In genomic region chr5:135060021-135060420, GRCh38 we compare ENCODE assay signal across 19 cellular contexts. TPM values are rescaled to one million over a fixed set of nuclear protein-coding genes. Genes with fewer than 3 reads are reported as not detected.
DNase-seq lines count a peak whose midpoint lies in the region; ATAC-seq, FAIRE-seq and TF ChIP-seq lines count a peak whose summit lies in the region.
"Had no signal": no experiment of that assay in that cellular context is flagged by ENCODE, and none has a peak within 500 bp of the region (broad histone marks: within the 10 kb centered on the region; RNA-seq: fewer than 3 reads in every experiment).

No MANE protein-coding gene starts in this region.

- H3K9me3 ChIP-seq in Karpas-422 (ENCODE audit: low read length) (no peaks in the 10 kb centered on the region), kidney (ENCODE audit: control insufficient read depth in 1 of 2, low read length in 2 of 2) (no peaks in the 10 kb centered on the region), sigmoid colon (no peaks in the 10 kb centered on the region)
- H3K9me3 ChIP-seq: BLaER1, Caco-2 had no signal

- H3K9me2 ChIP-seq in Karpas-422 (replicated peaks; ENCODE audit: insufficient read depth, low read length): no peaks in the 10 kb centered on the region

- intact Hi-C loops in kidney (cut with DNase I): no loop called here
- intact Hi-C loops in sigmoid colon (cut with DNase I): no loop called here

- TF ChIP-seq CTCF in kidney (IDR thresholded peaks at IDR 0.05; ENCODE audit: borderline replicate concordance, extremely low read depth, insufficient read depth) (no peak), sigmoid colon (IDR thresholded peaks at IDR 0.05) (no peak)

- no peak for TF ChIP-seq POLR2A in sigmoid colon (IDR thresholded peaks at IDR 0.05)

- no peak for TF ChIP-seq EP300 in sigmoid colon (IDR thresholded peaks at IDR 0.05)

- 74 to 76% methylated on average over 3 of the region's 3 CpGs for WGBS in sigmoid colon, 2 donors

- H3K36me3 ChIP-seq in Karpas-422 (ENCODE audit: insufficient read depth, low read length) (no peaks in the 10 kb centered on the region), kidney (ENCODE audit: control insufficient read depth in 1 of 2, insufficient read depth in 2 of 2, low read length in 2 of 2) (no peaks in the 10 kb centered on the region), sigmoid colon (no peaks in the 10 kb centered on the region)
- H3K36me3 ChIP-seq: BLaER1 had no signal

- H3K4me1 ChIP-seq in Karpas-422 (ENCODE audit: low read length) (peaks cover 100% of the 10 kb centered on the region), kidney (ENCODE audit: control insufficient read depth in 1 of 2, insufficient read depth in 1 of 2, low read depth in 1 of 2, low read length in 2 of 2) (no peaks in the 10 kb centered on the region), sigmoid colon (peaks cover 0 to 2% (median 0%) of the 10 kb centered on the region in 4 donors)
- H3K4me1 ChIP-seq: BLaER1, Caco-2 had no signal

- H3K9ac ChIP-seq in Karpas-422 (ENCODE audit: low read length): peak overlapping the region; percentile 63
- no peak overlapping the region for H3K9ac ChIP-seq in kidney (ENCODE audit: low read length in 2 of 2)
- H3K9ac ChIP-seq: BLaER1 had no signal

- H3K27ac ChIP-seq in Karpas-422 (ENCODE audit: low read length) (peak overlapping the region; percentile 99), kidney (ENCODE audit: low read depth in 2 of 2, low read length in 2 of 2) (no peak overlapping the region), sigmoid colon (no peak overlapping the region)
- H3K27ac ChIP-seq: BLaER1, C4-2B had no signal

- H3K27me3 ChIP-seq in Karpas-422 (ENCODE audit: low read length): no peaks in the 10 kb centered on the region
- no peaks in the 10 kb centered on the region for H3K27me3 ChIP-seq in sigmoid colon
- H3K27me3 ChIP-seq: BLaER1 had no signal

- no peak for FAIRE-seq in kidney (lab: Jason Lieb, UNC)
- FAIRE-seq: G401.6, GM12892, GM19239 had no signal

- no peaks in the 10 kb centered on the region for H4K20me1 ChIP-seq in Karpas-422 (ENCODE audit: insufficient read depth, low read depth, low read length)
- H4K20me1 ChIP-seq: BLaER1 had no signal

- H3K79me2 ChIP-seq in Karpas-422 (ENCODE audit: low read length): no peaks in the 10 kb centered on the region

- peak overlapping the region; percentile 42 for H3K4me2 ChIP-seq in Karpas-422 (ENCODE audit: low read depth, low read length, poor library complexity, severe bottlenecking)
- H3K4me2 ChIP-seq: BLaER1, GM23338 had no signal

- H3K4me3 ChIP-seq in Karpas-422 (ENCODE audit: low read length): no peak overlapping the region
- no peak overlapping the region for H3K4me3 ChIP-seq in kidney (ENCODE audit: low read length in 2 of 2)
- H3K4me3 ChIP-seq in sigmoid colon: no peak overlapping the region
- H3K4me3 ChIP-seq: BLaER1, GM23338 had no signal

- H2AFZ ChIP-seq in Karpas-422 (ENCODE audit: low read length): no peak overlapping the region
- H2AFZ ChIP-seq: GM23338 had no signal

- ATAC-seq in GM21381 (IDR thresholded peaks at IDR 0.05; ENCODE audit: unreplicated experiment) (no peak), HG03025 (IDR thresholded peaks at IDR 0.05; ENCODE audit: low FRiP score, unreplicated experiment) (no peak)
- ATAC-seq: CD8-positive, alpha-beta T cell; GM23338; HCT116 had no signal

- DNase-seq in Karpas-422: no peak
- peak; percentile 53 for DNase-seq in kidney
- peak; percentile 38 for DNase-seq in sigmoid colon
- no peak for DNase-seq in kidney tubule cell (ENCODE audit: low spot score)
- DNase-seq: Caco-2; CD4-positive, CD25-positive, alpha-beta regulatory T cell; CD8-positive, alpha-beta T cell; DMS153; DND-41; H9 had no signal

RNA-seq across cellular contexts. Expression of gene PITX1, which starts 26.0 kb away (rescaled TPM):
- 173 and 469 TPM in 2 replicates for total RNA-seq in Karpas-422 (2014; rRNA removed; shearing (Covaris generic); ENCODE audit: low replicate concordance)
- total RNA-seq in kidney: not detected
- polyA plus RNA-seq in kidney (ENCODE audit: insufficient read depth, low read depth, low replicate concordance): not detected
- 1 to 10 TPM; 1.6 to 5.8 (median 3.5) TPM for total RNA-seq in sigmoid colon
- 1 to 10 TPM; 6.0 to 7.2 (median 6.3) TPM for polyA plus RNA-seq in sigmoid colon
- total RNA-seq: CD4-positive, CD25-positive, alpha-beta regulatory T cell; CD8-positive, alpha-beta T cell; GM23338; H9 had no signal
- polyA plus RNA-seq: CD4-positive, CD25-positive, alpha-beta regulatory T cell; GM23338 had no signal

Comparison
In these comparisons a context has a peak if more than half of its experiments do, and no peak if none do; other contexts are left out.
1. DNase-seq: peak in kidney (single experiment) and sigmoid colon (single experiment); none in Karpas-422 (single experiment) and kidney tubule cell (single experiment).
2. RNA of gene PITX1, which starts 26.0 kb away (total RNA-seq): 173 to 469 TPM in Karpas-422; 1.6 to 5.8 TPM in sigmoid colon and not detected in kidney (single experiment); every median in the first group is over 10 times any median in the second.